In the genomic region with DNA sequence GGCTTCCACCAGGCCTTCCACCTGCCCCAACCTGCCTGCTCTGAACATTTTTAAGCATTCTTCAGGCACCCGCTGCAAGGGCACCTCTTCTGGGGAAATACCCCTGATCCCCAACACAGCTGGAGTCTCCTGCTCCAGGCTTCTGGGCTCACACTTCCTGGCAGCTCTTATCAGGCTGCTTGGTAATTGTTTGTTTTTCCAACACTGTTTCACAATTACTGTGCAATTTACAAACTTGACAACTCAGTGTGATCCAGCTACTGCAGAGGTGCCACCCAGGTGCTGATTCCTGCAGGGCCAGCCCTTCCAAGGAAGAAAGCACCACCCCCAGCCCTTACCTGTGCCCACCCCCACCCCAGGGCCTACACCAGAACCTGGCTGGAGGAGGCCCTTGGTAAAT, we compare ENCODE assay signal across 2 cellular contexts.
TF ChIP-seq lines count a peak whose summit lies in the region.

No MANE protein-coding gene starts in this region.

TF ChIP-seq in IMR-90, 13 proteins besides CTCF, POLR2A, EP300 and RAD21:
- TF ChIP-seq CEBPB (IDR thresholded peaks at IDR 0.05; ENCODE audit: low read depth, low read length) (peak; percentile 51), MAFK (IDR thresholded peaks at IDR 0.05; ENCODE audit: low read depth, low read length) (no peak)
TF ChIP-seq in IMR-90: peak in this region for 1.

TF ChIP-seq in HepG2, 621 proteins besides CTCF, POLR2A, EP300 and RAD21:
- TF ChIP-seq CEBPG (CRISPR knock-in tag; IDR thresholded peaks at IDR 0.05) (0 out of 2 replicates have a peak, but pooled peaks have one; percentile 11), ZNF816 (CRISPR knock-in tag; IDR thresholded peaks at IDR 0.05; ENCODE audit: borderline replicate concordance) (no peak), FOXA1 (IDR thresholded peaks at IDR 0.05) (no peak), FOXA1 (CRISPR knock-in tag; IDR thresholded peaks at IDR 0.05) (peak; percentile 26; the same call in 1 of the 2 replicates), CEBPB (IDR thresholded peaks at IDR 0.05; ENCODE audit: borderline replicate concordance, low read depth, low read length) (peak; percentile 74; the same call in 1 of the 2 replicates), GATAD2A (CRISPR knock-in tag; IDR thresholded peaks at IDR 0.05) (0 out of 2 replicates have a peak, but pooled peaks have one; percentile 14)
- TF ChIP-seq, protein P1, sequence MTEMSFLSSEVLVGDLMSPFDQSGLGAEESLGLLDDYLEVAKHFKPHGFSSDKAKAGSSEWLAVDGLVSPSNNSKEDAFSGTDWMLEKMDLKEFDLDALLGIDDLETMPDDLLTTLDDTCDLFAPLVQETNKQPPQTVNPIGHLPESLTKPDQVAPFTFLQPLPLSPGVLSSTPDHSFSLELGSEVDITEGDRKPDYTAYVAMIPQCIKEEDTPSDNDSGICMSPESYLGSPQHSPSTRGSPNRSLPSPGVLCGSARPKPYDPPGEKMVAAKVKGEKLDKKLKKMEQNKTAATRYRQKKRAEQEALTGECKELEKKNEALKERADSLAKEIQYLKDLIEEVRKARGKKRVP (CRISPR knock-in tag; IDR thresholded peaks at IDR 0.05): 0 out of 4 replicates have a peak, but pooled peaks of 1 of the 2 experiments have one; percentile 27
- TF ChIP-seq, protein P2, sequence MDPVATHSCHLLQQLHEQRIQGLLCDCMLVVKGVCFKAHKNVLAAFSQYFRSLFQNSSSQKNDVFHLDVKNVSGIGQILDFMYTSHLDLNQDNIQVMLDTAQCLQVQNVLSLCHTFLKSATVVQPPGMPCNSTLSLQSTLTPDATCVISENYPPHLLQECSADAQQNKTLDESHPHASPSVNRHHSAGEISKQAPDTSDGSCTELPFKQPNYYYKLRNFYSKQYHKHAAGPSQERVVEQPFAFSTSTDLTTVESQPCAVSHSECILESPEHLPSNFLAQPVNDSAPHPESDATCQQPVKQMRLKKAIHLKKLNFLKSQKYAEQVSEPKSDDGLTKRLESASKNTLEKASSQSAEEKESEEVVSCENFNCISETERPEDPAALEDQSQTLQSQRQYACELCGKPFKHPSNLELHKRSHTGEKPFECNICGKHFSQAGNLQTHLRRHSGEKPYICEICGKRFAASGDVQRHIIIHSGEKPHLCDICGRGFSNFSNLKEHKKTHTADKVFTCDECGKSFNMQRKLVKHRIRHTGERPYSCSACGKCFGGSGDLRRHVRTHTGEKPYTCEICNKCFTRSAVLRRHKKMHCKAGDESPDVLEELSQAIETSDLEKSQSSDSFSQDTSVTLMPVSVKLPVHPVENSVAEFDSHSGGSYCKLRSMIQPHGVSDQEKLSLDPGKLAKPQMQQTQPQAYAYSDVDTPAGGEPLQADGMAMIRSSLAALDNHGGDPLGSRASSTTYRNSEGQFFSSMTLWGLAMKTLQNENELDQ (CRISPR knock-in tag; IDR thresholded peaks at IDR 0.05; ENCODE audit: borderline replicate concordance): no peak
